In genomic region chr6:116511424-116512131, GRCh38 we compare ENCODE assay signal across 1 cellular context.
A peak's percentile ranks its signal among the peaks of the same experiment; 100 is the strongest.
TF ChIP-seq lines count a peak whose summit lies in the region.

TSS of gene CALHM5 (plus strand) at chr6:116511639. CDS start at chr6:116511697, 58 bp downstream.

TF ChIP-seq in K562, 482 proteins besides CTCF, POLR2A, EP300 and RAD21 (continued from another document and continues in another):
- TF ChIP-seq MYC (IDR thresholded peaks at IDR 0.05; ENCODE audit: low read depth, low read length) (0 out of 2 replicates have a peak, but pooled peaks have one; percentile 14), MYC (CRISPR knock-in tag; IDR thresholded peaks at IDR 0.05; ENCODE audit: borderline replicate concordance, low read depth) (no peak), ZNF830 (CRISPR knock-in tag; IDR thresholded peaks at IDR 0.05) (no peak), ATF3 (IDR thresholded peaks at IDR 0.05) (peak; percentile 65), ATF3 (CRISPR knock-in tag; conservative IDR thresholded peaks at IDR 0.05) (no peak), NFE2 (IDR thresholded peaks at IDR 0.05; ENCODE audit: low read depth) (0 out of 2 replicates have a peak, but pooled peaks have one; percentile 12), ZBTB40 (IDR thresholded peaks at IDR 0.05) (no peak), ZBTB40 (CRISPR knock-in tag; IDR thresholded peaks at IDR 0.05) (no peak), NCOR1 (IDR thresholded peaks at IDR 0.05) (peak; percentile 45; the same call in 1 of the 2 replicates), NFIX (CRISPR knock-in tag; IDR thresholded peaks at IDR 0.05; ENCODE audit: low read depth) (no peak), E2F5 (CRISPR knock-in tag; IDR thresholded peaks at IDR 0.05) (no peak), ZNF140 (CRISPR knock-in tag; IDR thresholded peaks at IDR 0.05) (no peak), DEAF1 (CRISPR knock-in tag; IDR thresholded peaks at IDR 0.05) (peak; percentile 76), ZNF12 (CRISPR knock-in tag; IDR thresholded peaks at IDR 0.05) (no peak), MBD1 (CRISPR knock-in tag; IDR thresholded peaks at IDR 0.05) (no peak), BRD9 (IDR thresholded peaks at IDR 0.05; ENCODE audit: low read depth, partially characterized antibody) (no peak), CBFA2T3 (IDR thresholded peaks at IDR 0.05) (peak; percentile 27; the same call in 1 of the 2 replicates), PTRF (tag; IDR thresholded peaks at IDR 0.05) (no peak), ZFPM2 (CRISPR knock-in tag; IDR thresholded peaks at IDR 0.05) (no peak), RBM34 (IDR thresholded peaks at IDR 0.05; ENCODE audit: borderline replicate concordance, insufficient read depth, low read length) (no peak), KDM1A (IDR thresholded peaks at IDR 0.05) (0 out of 4 replicates have a peak, but pooled peaks of 1 of the 2 experiments have one; percentile 17), JUND (IDR thresholded peaks at IDR 0.05; ENCODE audit: borderline replicate concordance, low read depth, low read length) (peak; percentile 68), JUND (tag; IDR thresholded peaks at IDR 0.05; ENCODE audit: borderline replicate concordance, low read depth, low read length) (peak; percentile 74; the same call in 1 of the 3 replicates), ZNF740 (CRISPR knock-in tag; IDR thresholded peaks at IDR 0.05) (no peak), ZNF740 (tag; IDR thresholded peaks at IDR 0.05) (no peak), UBTF (IDR thresholded peaks at IDR 0.05; ENCODE audit: borderline replicate concordance in 1 of 2, low read depth in 2 of 2, low read length in 2 of 2) (no peak), RBM17 (IDR thresholded peaks at IDR 0.05; ENCODE audit: borderline replicate concordance, low read depth, low read length) (no peak), SMAD1 (IDR thresholded peaks at IDR 0.05; ENCODE audit: low read depth, low read length, partially characterized antibody) (no peak), IRF2 (CRISPR knock-in tag; IDR thresholded peaks at IDR 0.05) (no peak), ZBTB33 (CRISPR knock-in tag; IDR thresholded peaks at IDR 0.05) (no peak), SMARCE1 (IDR thresholded peaks at IDR 0.05) (no peak), NR2F6 (CRISPR knock-in tag; IDR thresholded peaks at IDR 0.05) (no peak), MTA3 (IDR thresholded peaks at IDR 0.05; ENCODE audit: borderline replicate concordance) (no peak), ELF1 (tag; IDR thresholded peaks at IDR 0.05) (no peak), NCOA2 (IDR thresholded peaks at IDR 0.05; ENCODE audit: partially characterized antibody in 2 of 2) (no peak), BRF2 (IDR thresholded peaks at IDR 0.05; ENCODE audit: borderline replicate concordance, insufficient read depth, insufficient read length) (no peak), YY1 (IDR thresholded peaks at IDR 0.05; ENCODE audit: borderline replicate concordance in 1 of 3, control insufficient read depth in 1 of 3, extremely low read depth in 1 of 3, insufficient read depth in 3 of 3, insufficient read length in 1 of 3, insufficient replicate concordance in 2 of 3, low read depth in 1 of 3, low read length in 2 of 3) (peak in 1 of 3 experiments; percentile 39), RCOR1 (IDR thresholded peaks at IDR 0.05; ENCODE audit: borderline replicate concordance in 1 of 2, low read depth in 2 of 2, low read length in 2 of 2) (peak in 1 of 2 experiments; percentile 47; a peak in 1 of 4 replicates)
